16 cellular contexts compared by ENCODE assay signal in genomic region chr2:19850526-19851050, GRCh38.
"Had no signal": no experiment of that assay in that cellular context is flagged by ENCODE, and none has a peak within 500 bp of the region (broad histone marks: within the 10 kb centered on the region; RNA-seq: fewer than 3 reads in every experiment).

No MANE protein-coding gene starts in this region.

- H3K4me1 ChIP-seq: foreskin keratinocyte, spleen, tibial nerve had no signal

- H3K27ac ChIP-seq: epithelial cell of prostate, foreskin keratinocyte, hepatocyte, psoas muscle, spleen, tibial nerve had no signal

- FAIRE-seq: endometrium had no signal

- H3K4me2 ChIP-seq: hepatocyte had no signal

- H3K36me3 ChIP-seq: spleen, tibial nerve had no signal

- H3K27me3 ChIP-seq: hepatocyte, spleen, tibial nerve had no signal

- DNase-seq: effector CD8-positive, alpha-beta T cell; left colon; left ventricle myocardium superior; naive B cell; psoas muscle; spleen; stimulated activated CD4-positive, alpha-beta T cell treated with anti-CD3 and anti-CD28 coated beads, Interleukin-15, amount 100 ng/mL, for 24 hours; stimulated activated CD4-positive, alpha-beta T cell treated with anti-CD3 and anti-CD28 coated beads, Interleukin-1b, Interleukin-23, amount 100 ng/mL, for 48 hours; stimulated activated CD4-positive, alpha-beta T cell treated with anti-CD3 and anti-CD28 coated beads, Interleukin-4, amount 100 ng/mL, for 24 hours had no signal

- H3K9me3 ChIP-seq: psoas muscle, spleen, tibial nerve had no signal

- ATAC-seq: left colon, left ventricle myocardium superior, psoas muscle, sciatic nerve had no signal

- H2AFZ ChIP-seq: hepatocyte had no signal

- H3K4me3 ChIP-seq: hepatocyte, lung, psoas muscle, spleen, tibial nerve had no signal
